ENCODE assay signal across 12 cellular contexts in genomic region chr9:134372621-134373267, GRCh38. TPM values are rescaled to one million over a fixed set of nuclear protein-coding genes. Genes with fewer than 3 reads are reported as not detected.
DNase-seq lines count a peak whose midpoint lies in the region; ATAC-seq and TF ChIP-seq lines count a peak whose summit lies in the region.
"Had no signal": no experiment of that assay in that cellular context is flagged by ENCODE, and none has a peak within 500 bp of the region (broad histone marks: within the 10 kb centered on the region; RNA-seq: fewer than 3 reads in every experiment).

No MANE protein-coding gene starts in this region.

- intact Hi-C loops in right lobe of liver (cut with DNase I), result no loop called here
- intact Hi-C loops in tibial artery (cut with DNase I; ENCODE audit: low total_unique reads), result loop anchor here (5.0 kb wide), 1 partner anchor 40 kb away; no protein-coding TSS in a partner anchor

- ATAC-seq in right lobe of liver (peak in 3 of 4 donors; percentile 0 to 12 (median 2)), HG03354 (IDR thresholded peaks at IDR 0.05; ENCODE audit: poor library complexity, severe bottlenecking, unreplicated experiment) (no peak), HG03457 (IDR thresholded peaks at IDR 0.05; ENCODE audit: unreplicated experiment) (no peak)
- ATAC-seq: stimulated activated memory B cell treated with anti-CD40 and anti-IgM and Interleukin-4, amounts not matched to agents 10 μg/mL and 1 μg/mL and 100 μg/mL, for 72 hours had no signal

- H3K27me3 ChIP-seq in right lobe of liver (no peaks in the 10 kb centered on the region), tibial artery (no peaks in the 10 kb centered on the region)
- H3K27me3 ChIP-seq: brain microvascular endothelial cell had no signal

- POLR2A ChIA-PET in activated CD4-positive, alpha-beta memory T cell treated with anti-CD3 and anti-CD28 coated beads, Interleukin-2, amount 10 ng/mL, durations not matched to agents 7 days and 5 days (lab: Charles Lee), result no interaction called here

- H3K9me3 ChIP-seq in right lobe of liver (no peaks in the 10 kb centered on the region), tibial artery (no peaks in the 10 kb centered on the region)

- TF ChIP-seq CTCF in NB4 (IDR thresholded peaks at IDR 0.05; ENCODE audit: low read depth, low read length) (no peak), coronary artery (IDR thresholded peaks at IDR 0.05) (no peak), right lobe of liver (IDR thresholded peaks at IDR 0.05) (no peak), tibial artery (IDR thresholded peaks at IDR 0.05) (no peak)

- TF ChIP-seq POLR2A in NB4 (IDR thresholded peaks at IDR 0.05; ENCODE audit: extremely low read depth, insufficient read length) (no peak), right lobe of liver (IDR thresholded peaks at IDR 0.05) (peak; percentile 83)

- peak overlapping the region; percentile 82 for H3K4me3 ChIP-seq in NB4 (ENCODE audit: low read depth, low read length)
- H3K4me3 ChIP-seq in coronary artery, result peak overlapping the region; percentile 7
- H3K4me3 ChIP-seq in right lobe of liver, result peak overlapping the region; percentile 25 to 42 (median 27)
- H3K4me3 ChIP-seq in tibial artery, result no peak overlapping the region

- H3K27ac Mint-ChIP-seq in activated CD4-positive, alpha-beta memory T cell treated with anti-CD3 and anti-CD28 coated beads, Interleukin-2, amount 10 ng/mL, durations not matched to agents 7 days and 5 days, result no peak overlapping the region
- H3K27ac Mint-ChIP-seq: activated CD4-positive, alpha-beta memory T cell treated with anti-CD3 and anti-CD28 coated beads for 36 hours; stimulated activated memory B cell treated with anti-CD40 and anti-IgM and Interleukin-4, amounts not matched to agents 10 μg/mL and 1 μg/mL and 100 μg/mL, for 72 hours had no signal

- H3K36me3 Mint-ChIP-seq in activated CD4-positive, alpha-beta memory T cell treated with anti-CD3 and anti-CD28 coated beads, Interleukin-2, amount 10 ng/mL, durations not matched to agents 7 days and 5 days (ENCODE audit: low read depth), result no peaks in the 10 kb centered on the region
- H3K36me3 Mint-ChIP-seq: activated CD4-positive, alpha-beta memory T cell treated with anti-CD3 and anti-CD28 coated beads for 36 hours; stimulated activated memory B cell treated with anti-CD40 and anti-IgM and Interleukin-4, amounts not matched to agents 10 μg/mL and 1 μg/mL and 100 μg/mL, for 72 hours had no signal

- DNase-seq in NB4 (ENCODE audit: low read depth) (peak; percentile 96), coronary artery (ENCODE audit: low spot score) (no peak), right lobe of liver (peak; percentile 82 to 87 (median 84)), tibial artery (peak; percentile 53 to 83)
- DNase-seq in stimulated activated naive CD4-positive, alpha-beta T cell treated with Interleukin-2 at 50 U/mL for 16 hours (lab: John Stamatoyannopoulos, UW), result no peak
- no peak for DNase-seq in activated CD4-positive, alpha-beta memory T cell treated with anti-CD3 and anti-CD28 coated beads, Interleukin-2, amount 10 ng/mL, durations not matched to agents 7 days and 5 days
- DNase-seq: activated CD4-positive, alpha-beta memory T cell treated with anti-CD3 and anti-CD28 coated beads for 36 hours; brain microvascular endothelial cell; MM.1S had no signal

- CTCF ChIA-PET in activated CD4-positive, alpha-beta memory T cell treated with anti-CD3 and anti-CD28 coated beads, Interleukin-2, amount 10 ng/mL, durations not matched to agents 7 days and 5 days (lab: Charles Lee), result no interaction called here

- H3K27me3 Mint-ChIP-seq in activated CD4-positive, alpha-beta memory T cell treated with anti-CD3 and anti-CD28 coated beads, Interleukin-2, amount 10 ng/mL, durations not matched to agents 7 days and 5 days, result peaks cover 4% of the 10 kb centered on the region
- H3K27me3 Mint-ChIP-seq: activated CD4-positive, alpha-beta memory T cell treated with anti-CD3 and anti-CD28 coated beads for 36 hours; stimulated activated memory B cell treated with anti-CD40 and anti-IgM and Interleukin-4, amounts not matched to agents 10 μg/mL and 1 μg/mL and 100 μg/mL, for 72 hours had no signal

- H3K4me3 Mint-ChIP-seq in activated CD4-positive, alpha-beta memory T cell treated with anti-CD3 and anti-CD28 coated beads, Interleukin-2, amount 10 ng/mL, durations not matched to agents 7 days and 5 days, result no peak overlapping the region
- H3K4me3 Mint-ChIP-seq: activated CD4-positive, alpha-beta memory T cell treated with anti-CD3 and anti-CD28 coated beads for 36 hours; stimulated activated memory B cell treated with anti-CD40 and anti-IgM and Interleukin-4, amounts not matched to agents 10 μg/mL and 1 μg/mL and 100 μg/mL, for 72 hours had no signal

- WGBS in right lobe of liver (ENCODE audit: insufficient coverage, low coverage, low lambda C conversion rate, missing lambda C conversion rate), result 15% methylated on average over 4 of the region's 16 CpGs

- H3K36me3 ChIP-seq in right lobe of liver (no peaks in the 10 kb centered on the region), tibial artery (no peaks in the 10 kb centered on the region)
- H3K36me3 ChIP-seq: brain microvascular endothelial cell had no signal

- H3K4me1 Mint-ChIP-seq in activated CD4-positive, alpha-beta memory T cell treated with anti-CD3 and anti-CD28 coated beads, Interleukin-2, amount 10 ng/mL, durations not matched to agents 7 days and 5 days, result no peaks in the 10 kb centered on the region

- H3K27ac ChIP-seq in coronary artery (peak overlapping the region; percentile 59 to 83), right lobe of liver (peak overlapping the region; percentile 94 to 96 (median 94)), tibial artery (peak overlapping the region; percentile 21 to 33)
- H3K27ac ChIP-seq: brain microvascular endothelial cell had no signal

- peaks cover 3% of the 10 kb centered on the region for H3K9me3 Mint-ChIP-seq in activated CD4-positive, alpha-beta memory T cell treated with anti-CD3 and anti-CD28 coated beads, Interleukin-2, amount 10 ng/mL, durations not matched to agents 7 days and 5 days
- H3K9me3 Mint-ChIP-seq: activated CD4-positive, alpha-beta memory T cell treated with anti-CD3 and anti-CD28 coated beads for 36 hours; stimulated activated memory B cell treated with anti-CD40 and anti-IgM and Interleukin-4, amounts not matched to agents 10 μg/mL and 1 μg/mL and 100 μg/mL, for 72 hours had no signal

- peaks cover 2 to 90% (median 58%) of the 10 kb centered on the region in 4 donors for H3K4me1 ChIP-seq in right lobe of liver
- H3K4me1 ChIP-seq in tibial artery, result peaks cover 14 to 90% (median 73%) of the 10 kb centered on the region in 4 donors

RNA-seq across cellular contexts. Expression of gene RXRA, which starts 46.5 kb away (rescaled TPM):
- total RNA-seq in right lobe of liver, result 100 to 1,000 TPM; 105 to 165 (median 131) TPM
- 1 to 10 TPM; 7.0 to 7.8 TPM for total RNA-seq in activated CD4-positive, alpha-beta memory T cell treated with anti-CD3 and anti-CD28 coated beads, Interleukin-2, amount 10 ng/mL, durations not matched to agents 7 days and 5 days

Comparison
In these comparisons a context has a peak if more than half of its experiments do, and no peak if none do; other contexts are left out.
1. DNase-seq: peak in NB4 (single experiment), right lobe of liver (3 of 3) and tibial artery (2 of 2); none in coronary artery (single experiment), stimulated activated naive CD4-positive, alpha-beta T cell treated with Interleukin-2 at 50 U/mL for 16 hours (single experiment) and activated CD4-positive, alpha-beta memory T cell treated with anti-CD3 and anti-CD28 coated beads, Interleukin-2, amount 10 ng/mL, durations not matched to agents 7 days and 5 days (single experiment).
2. H3K4me3 ChIP-seq: peak in NB4 (single experiment), coronary artery (single experiment) and right lobe of liver (3 of 3); none in tibial artery (0 of 2).
3. H3K27ac ChIP-seq: peak in every context shown above with its lines; median percentile 94 in right lobe of liver; 71 in coronary artery; 27 in tibial artery.
4. ATAC-seq: peak in right lobe of liver (3 of 4); none in HG03354 (single experiment) and HG03457 (single experiment).
5. RNA of gene RXRA, which starts 46.5 kb away (total RNA-seq): 105 to 165 TPM in right lobe of liver; 7.0 to 7.8 TPM in activated CD4-positive, alpha-beta memory T cell treated with anti-CD3 and anti-CD28 coated beads, Interleukin-2, amount 10 ng/mL, durations not matched to agents 7 days and 5 days; every median in the first group is over 10 times any median in the second.